ENCODE assay signal across 8 cellular contexts in the genomic region with DNA sequence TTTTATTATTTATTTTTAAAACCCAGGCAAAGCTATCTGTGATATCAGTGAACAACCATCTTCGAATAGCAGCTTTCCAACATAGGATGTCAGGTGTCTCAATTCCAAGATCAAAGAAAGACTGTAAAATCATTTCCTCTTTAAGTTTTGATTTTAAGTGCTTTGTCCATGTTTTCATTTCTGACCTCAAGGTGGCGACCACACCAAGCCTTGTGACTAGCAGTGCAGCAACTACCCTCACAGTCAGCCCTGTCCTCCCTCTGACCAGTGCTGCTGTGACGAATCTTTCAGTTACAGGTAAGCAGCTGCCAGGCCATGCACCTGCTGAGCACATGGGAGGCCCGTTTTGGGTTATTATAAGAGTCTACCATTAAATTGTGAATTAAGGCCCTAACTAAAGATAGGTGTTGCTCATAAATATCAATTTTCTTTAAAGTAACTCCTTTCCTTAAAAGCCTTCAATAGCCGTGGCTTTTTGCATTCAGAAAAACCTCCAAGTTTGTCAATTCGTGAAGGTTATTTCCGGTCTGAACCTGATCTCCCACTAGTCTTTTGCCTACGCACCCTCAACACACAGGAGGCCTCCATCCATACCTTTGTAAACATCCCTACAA.
DNase-seq lines count a peak whose midpoint lies in the region; TF ChIP-seq lines count a peak whose summit lies in the region.

No MANE protein-coding gene starts in this region.

- H3K27ac Mint-ChIP-seq in activated CD4-positive, alpha-beta memory T cell treated with anti-CD3 and anti-CD28 coated beads for 36 hours, result no peak overlapping the region
- H3K27ac Mint-ChIP-seq in neural crest cell (ENCODE audit: unreplicated experiment), result no peak overlapping the region

- H3K27ac ChIP-seq in thyroid gland, result no peak overlapping the region

- H3K4me3 ChIP-seq in epithelial cell of proximal tubule (ENCODE audit: low read depth, low read length) (no peak overlapping the region), thyroid gland (replicated peaks in 1 of 3) (no peak overlapping the region)

- H3K36me3 ChIP-seq in thyroid gland, result peaks cover 12 to 20% of the 10 kb centered on the region in 2 donors

- peak; percentile 34 for DNase-seq in DMS153 treated with DMSO at 0.1 percent for 48 hours (lab: John Stamatoyannopoulos, UW; ENCODE audit: unreplicated experiment)
- peak; percentile 69 for DNase-seq in HEK293T (ENCODE audit: extremely low spot score)
- peak; percentile 27 for DNase-seq in NCI-H510A (lab: John Stamatoyannopoulos, UW)
- peak; percentile 64 for DNase-seq in activated CD4-positive, alpha-beta memory T cell treated with anti-CD3 and anti-CD28 coated beads for 36 hours
- peak; percentile 12 for DNase-seq in epithelial cell of proximal tubule (ENCODE audit: low read depth)
- peak; percentile 36 for DNase-seq in neural crest cell (ENCODE audit: low read depth, low spot score)
- DNase-seq in thyroid gland, result peak; percentile 48 to 55
- no peak for DNase-seq in epidermal melanocyte (ENCODE audit: insufficient read length, low spot score)

- H3K36me3 Mint-ChIP-seq in activated CD4-positive, alpha-beta memory T cell treated with anti-CD3 and anti-CD28 coated beads for 36 hours, result peaks cover 33% of the 10 kb centered on the region
- peaks cover 6% of the 10 kb centered on the region for H3K36me3 Mint-ChIP-seq in neural crest cell (ENCODE audit: low read depth)

- no peaks in the 10 kb centered on the region for H3K27me3 ChIP-seq in thyroid gland

- H3K9me3 ChIP-seq in thyroid gland, result no peaks in the 10 kb centered on the region

- WGBS in thyroid gland, 2 donors, result 68 to 71% methylated on average over 8 of the region's 8 CpGs

- no peaks in the 10 kb centered on the region for H3K4me1 Mint-ChIP-seq in activated CD4-positive, alpha-beta memory T cell treated with anti-CD3 and anti-CD28 coated beads for 36 hours (ENCODE audit: low read depth)
- peaks cover 20% of the 10 kb centered on the region for H3K4me1 Mint-ChIP-seq in neural crest cell

- intact Hi-C loops in activated CD4-positive, alpha-beta memory T cell treated with anti-CD3 and anti-CD28 coated beads for 36 hours (cut with micrococcal nuclease), result loop anchor here (1.0 kb wide), 3 partner anchors 41 to 139 kb away; no protein-coding TSS in a partner anchor
- intact Hi-C loops in thyroid gland (cut with DNase I), result loop anchor here (10.0 kb wide), 1 partner anchor 133 kb away; no protein-coding TSS in a partner anchor

- no peaks in the 10 kb centered on the region for H3K4me1 ChIP-seq in thyroid gland

- H3K4me3 Mint-ChIP-seq in activated CD4-positive, alpha-beta memory T cell treated with anti-CD3 and anti-CD28 coated beads for 36 hours, result no peak overlapping the region
- H3K4me3 Mint-ChIP-seq in neural crest cell, result no peak overlapping the region

- peak; percentile 65 for TF ChIP-seq CTCF in epithelial cell of proximal tubule (conservative IDR thresholded peaks at IDR 0.05; ENCODE audit: low read depth, low read length)
- peak; percentile 74 for TF ChIP-seq CTCF in neural crest cell (conservative IDR thresholded peaks at IDR 0.05)
- peak in 4 of 6 experiments; percentile 29 to 53 (median 52) for TF ChIP-seq CTCF in thyroid gland (IDR thresholded peaks at IDR 0.05)

- no peak for TF ChIP-seq POLR2A in thyroid gland (IDR thresholded peaks at IDR 0.05)

- POLR2A ChIA-PET in HEK293T (lab: Yijun Ruan, JAX), result no interaction called here
- POLR2A ChIA-PET in activated CD4-positive, alpha-beta memory T cell treated with anti-CD3 and anti-CD28 coated beads for 36 hours (lab: Charles Lee), result no interaction called here

- no peaks in the 10 kb centered on the region for H3K27me3 Mint-ChIP-seq in activated CD4-positive, alpha-beta memory T cell treated with anti-CD3 and anti-CD28 coated beads for 36 hours
- no peaks in the 10 kb centered on the region for H3K27me3 Mint-ChIP-seq in neural crest cell (ENCODE audit: low read depth)

- CTCF ChIA-PET in HEK293T (lab: Yijun Ruan, JAX), result interaction anchor here (0.6 kb wide), 1 partner anchor 17 kb away, joined by 3 read pairs; no protein-coding TSS in a partner anchor
- CTCF ChIA-PET in activated CD4-positive, alpha-beta memory T cell treated with anti-CD3 and anti-CD28 coated beads for 36 hours (lab: Charles Lee), result interaction anchor here (0.8 to 2.7 kb wide), 18 partner anchors 9 to 333 kb away, joined by 3 to 59 read pairs (median 5); partner anchors contain the start of gene CREG1

- H3K9me3 Mint-ChIP-seq in activated CD4-positive, alpha-beta memory T cell treated with anti-CD3 and anti-CD28 coated beads for 36 hours, result no peaks in the 10 kb centered on the region
- H3K9me3 Mint-ChIP-seq in neural crest cell, result no peaks in the 10 kb centered on the region

TF ChIP-seq in HEK293T, 16 proteins besides CTCF, POLR2A, EP300 and RAD21:
- TF ChIP-seq HDGF (IDR thresholded peaks at IDR 0.05; ENCODE audit: borderline replicate concordance) (no peak), PKNOX1 (IDR thresholded peaks at IDR 0.05) (no peak), L3MBTL2 (conservative IDR thresholded peaks at IDR 0.05) (no peak), CTBP1 (IDR thresholded peaks at IDR 0.05; ENCODE audit: borderline replicate concordance) (no peak), ZNF384 (IDR thresholded peaks at IDR 0.05) (no peak), LEF1 (IDR thresholded peaks at IDR 0.05; ENCODE audit: borderline replicate concordance) (no peak), TARDBP (IDR thresholded peaks at IDR 0.05) (no peak), ARNT (IDR thresholded peaks at IDR 0.05) (no peak), FOXA1 (IDR thresholded peaks at IDR 0.05) (no peak), SUZ12 (IDR thresholded peaks at IDR 0.05) (no peak), BHLHE40 (IDR thresholded peaks at IDR 0.05; ENCODE audit: borderline replicate concordance) (no peak), ELF4 (IDR thresholded peaks at IDR 0.05) (no peak), FOXK2 (IDR thresholded peaks at IDR 0.05) (no peak), FOXM1 (IDR thresholded peaks at IDR 0.05; ENCODE audit: borderline replicate concordance) (no peak), SP1 (IDR thresholded peaks at IDR 0.05) (no peak), NFRKB (IDR thresholded peaks at IDR 0.05) (no peak)
